ENCODE assay signal across 8 cellular contexts in genomic region chr2:63847571-63847970, GRCh38. TPM values are rescaled to one million over a fixed set of nuclear protein-coding genes. Genes with fewer than 3 reads are reported as not detected.
DNase-seq lines count a peak whose midpoint lies in the region; ATAC-seq, FAIRE-seq and TF ChIP-seq lines count a peak whose summit lies in the region.
"Not testable (repeated sequence)": the region's sequence is repeated elsewhere in the genome, so short reads cannot be mapped to it uniquely, and the experiment has no call there.

No MANE protein-coding gene starts in this region.

- not testable (repeated sequence) for DNase-seq in CD8-positive, alpha-beta T cell; HFFc6; T-helper 17 cell; astrocyte (ENCODE audit: low read depth); glutamatergic neuron; HepG2 (ENCODE audit: low spot score); neural crest cell (ENCODE audit: low read depth, low spot score); type B pancreatic cell (ENCODE audit: extremely low spot score, unreplicated experiment)

- WGBS in HepG2 (ENCODE audit: low lambda C conversion rate): 99% methylated on average over 4 of the region's 4 CpGs

- peak overlapping the region; percentile 64 for H3K27ac Mint-ChIP-seq in CD8-positive, alpha-beta T cell
- H3K27ac Mint-ChIP-seq in HFFc6 (peak overlapping the region; percentile 19; the same call in 1 of the 2 replicates), T-helper 17 cell (peak overlapping the region; percentile 53), astrocyte (ENCODE audit: unreplicated experiment) (peak overlapping the region; percentile 86), type B pancreatic cell (peak overlapping the region; percentile 85)
- not testable (repeated sequence) for H3K27ac Mint-ChIP-seq in glutamatergic neuron (ENCODE audit: unreplicated experiment); neural crest cell (ENCODE audit: unreplicated experiment)

- TF ChIP-seq EP300 in HepG2 (IDR thresholded peaks at IDR 0.05; ENCODE audit: low read depth in 2 of 2, low read length in 2 of 2); HepG2 (CRISPR knock-in tag; IDR thresholded peaks at IDR 0.05; ENCODE audit: borderline replicate concordance): not testable (repeated sequence)

- peaks cover 60% of the 10 kb centered on the region for H3K4me1 ChIP-seq in CD8-positive, alpha-beta T cell (ENCODE audit: insufficient read depth, low read length)
- H3K4me1 ChIP-seq in astrocyte (ENCODE audit: insufficient read depth, low read length) (peaks cover 20% of the 10 kb centered on the region), HepG2 (ENCODE audit: insufficient read depth, low read length) (peaks cover 76% of the 10 kb centered on the region)

- not testable (repeated sequence) for TF ChIP-seq RAD21 in HepG2 (CRISPR knock-in tag; IDR thresholded peaks at IDR 0.05)

- peaks cover 10% of the 10 kb centered on the region for H3K36me3 Mint-ChIP-seq in CD8-positive, alpha-beta T cell
- H3K36me3 Mint-ChIP-seq in HFFc6 (ENCODE audit: low read depth) (peaks cover 47% of the 10 kb centered on the region), type B pancreatic cell (peaks cover 13% of the 10 kb centered on the region)
- not testable (repeated sequence) for H3K36me3 Mint-ChIP-seq in T-helper 17 cell (ENCODE audit: low read depth); astrocyte (ENCODE audit: low read depth, unreplicated experiment); glutamatergic neuron (ENCODE audit: unreplicated experiment); neural crest cell (ENCODE audit: low read depth)

- H3K79me2 ChIP-seq in astrocyte (ENCODE audit: insufficient read depth, low read length): peaks cover 99% of the 10 kb centered on the region
- peaks cover 100% of the 10 kb centered on the region for H3K79me2 ChIP-seq in HepG2 (ENCODE audit: insufficient read depth, low read length)

- H4K20me1 ChIP-seq in astrocyte (ENCODE audit: insufficient read depth, low read length) (peaks cover 64% of the 10 kb centered on the region), HepG2 (ENCODE audit: insufficient read depth, low read length) (peaks cover 70% of the 10 kb centered on the region)

- POLR2A ChIA-PET in CD8-positive, alpha-beta T cell (lab: Charles Lee); HepG2 (lab: Yijun Ruan, JAX): not testable (repeated sequence)

- not testable (repeated sequence) for ATAC-seq in CD8-positive, alpha-beta T cell; T-helper 17 cell; HepG2

- H3K27ac ChIP-seq in CD8-positive, alpha-beta T cell (ENCODE audit: low read depth, low read length); astrocyte (ENCODE audit: low read depth, low read length); HepG2 (ENCODE audit: extremely low read length, insufficient read depth, low read length): not testable (repeated sequence)

- H3K9me3 ChIP-seq in CD8-positive, alpha-beta T cell (ENCODE audit: low read length); T-helper 17 cell (ENCODE audit: control insufficient read depth, low read length, poor library complexity, severe bottlenecking); astrocyte (ENCODE audit: insufficient read depth, low read depth, low read length); HepG2 (ENCODE audit: low read length): not testable (repeated sequence)

- BruUV-seq in HepG2 (replicated peaks; lab: Mats Ljungman, UMichigan): not testable (repeated sequence)

- H3K4me1 Mint-ChIP-seq in CD8-positive, alpha-beta T cell (ENCODE audit: low read depth): peaks cover 91% of the 10 kb centered on the region
- H3K4me1 Mint-ChIP-seq in HFFc6 (ENCODE audit: low read depth) (peaks cover 93% of the 10 kb centered on the region), T-helper 17 cell (peaks cover 54% of the 10 kb centered on the region), astrocyte (ENCODE audit: low read depth, unreplicated experiment) (peaks cover 54% of the 10 kb centered on the region), glutamatergic neuron (ENCODE audit: low read depth, unreplicated experiment) (peaks cover 40% of the 10 kb centered on the region), neural crest cell (peaks cover 32% of the 10 kb centered on the region), type B pancreatic cell (ENCODE audit: unreplicated experiment) (peaks cover 59% of the 10 kb centered on the region)

- in situ Hi-C loops in HepG2 (cut with HindIII; ENCODE audit: extremely low pct_ligation_motif_present, low pct_unique_long_range_greater_than_20kb): not testable (repeated sequence)

- CTCF ChIA-PET in CD8-positive, alpha-beta T cell (lab: Charles Lee); HepG2 (lab: Yijun Ruan, JAX; ENCODE audit: low intra/inter-chr PET ratio, low total read pairs): not testable (repeated sequence)

- H3K9ac ChIP-seq in astrocyte (ENCODE audit: low read length); HepG2 (ENCODE audit: insufficient read depth, low read depth, low read length): not testable (repeated sequence)

- not testable (repeated sequence) for H3K36me3 ChIP-seq in CD8-positive, alpha-beta T cell (ENCODE audit: insufficient read depth, low read length); astrocyte (ENCODE audit: insufficient read depth, low read length); HepG2 (replicated peaks in 1 of 2; ENCODE audit: control insufficient read depth in 1 of 2, insufficient read depth in 2 of 2, low read length in 2 of 2)

- intact Hi-C loops in CD8-positive, alpha-beta T cell (cut with DNase I, micrococcal nuclease): loop anchor here (1.0 to 10.0 kb wide), 7 partner anchors 8 to 1653 kb away; partner anchors contain the start of genes AFTPH (in 1 of the 2), B3GNT2 (in 1 of the 2), CEP68 (in 1 of the 2) and EHBP1 (in 1 of the 2)
- intact Hi-C loops in HepG2 (cut with micrococcal nuclease; ENCODE audit: unreplicated experiment): not testable (repeated sequence)

- TF ChIP-seq CTCF in CD8-positive, alpha-beta T cell (IDR thresholded peaks at IDR 0.05); HFFc6 (IDR thresholded peaks at IDR 0.05); astrocyte (IDR thresholded peaks at IDR 0.05; ENCODE audit: insufficient read depth, low read depth, low read length); glutamatergic neuron (IDR thresholded peaks at IDR 0.05; ENCODE audit: partially characterized antibody, unreplicated experiment); HepG2 (CRISPR knock-in tag; IDR thresholded peaks at IDR 0.05); neural crest cell (conservative IDR thresholded peaks at IDR 0.05); type B pancreatic cell (conservative IDR thresholded peaks at IDR 0.05): not testable (repeated sequence)

- H3K4me2 ChIP-seq in astrocyte (ENCODE audit: low read length); HepG2 (ENCODE audit: low read depth, low read length): not testable (repeated sequence)

- not testable (repeated sequence) for H3K9me3 Mint-ChIP-seq in CD8-positive, alpha-beta T cell; HFFc6; astrocyte (ENCODE audit: unreplicated experiment); glutamatergic neuron (ENCODE audit: unreplicated experiment); neural crest cell; type B pancreatic cell

- TF ChIP-seq POLR2A in HepG2 (IDR thresholded peaks at IDR 0.05; ENCODE audit: insufficient read depth in 1 of 2, low read depth in 2 of 2, low read length in 2 of 2): not testable (repeated sequence)

- not testable (repeated sequence) for H3K27me3 ChIP-seq in CD8-positive, alpha-beta T cell (ENCODE audit: insufficient read depth, low read length); astrocyte (ENCODE audit: insufficient read depth, low read length); HepG2 (ENCODE audit: control insufficient read depth in 1 of 2, insufficient read depth in 2 of 2, low read length in 2 of 2)

- FAIRE-seq in astrocyte (lab: Jason Lieb, UNC); HepG2 (lab: Jason Lieb, UNC): not testable (repeated sequence)

- not testable (repeated sequence) for H2AFZ ChIP-seq in astrocyte (ENCODE audit: low read depth, low read length); HepG2 (ENCODE audit: low read length)

- H3K4me3 Mint-ChIP-seq in CD8-positive, alpha-beta T cell; HFFc6; T-helper 17 cell: not testable (repeated sequence)
- H3K4me3 Mint-ChIP-seq in astrocyte (ENCODE audit: unreplicated experiment) (peak overlapping the region; percentile 66), glutamatergic neuron (ENCODE audit: unreplicated experiment) (peak overlapping the region; percentile 32), neural crest cell (peak overlapping the region; percentile 33), type B pancreatic cell (peak overlapping the region; percentile 63)

- H3K4me3 ChIP-seq in CD8-positive, alpha-beta T cell (ENCODE audit: low read depth, low read length); astrocyte (ENCODE audit: insufficient read depth, low read depth, low read length); HepG2 (replicated peaks in 1 of 3; ENCODE audit: insufficient read depth in 1 of 3, low read depth in 2 of 3, low read length in 3 of 3): not testable (repeated sequence)

- H3K27me3 Mint-ChIP-seq in CD8-positive, alpha-beta T cell (ENCODE audit: low read depth); HFFc6 (ENCODE audit: insufficient read depth); T-helper 17 cell; astrocyte (ENCODE audit: low read depth, unreplicated experiment); glutamatergic neuron (ENCODE audit: unreplicated experiment); neural crest cell (ENCODE audit: low read depth); type B pancreatic cell: not testable (repeated sequence)

RNA-seq across cellular contexts. Expression of gene UGP2, which starts 5.9 kb away (rescaled TPM):
- total RNA-seq in CD8-positive, alpha-beta T cell: 10 to 100 TPM; 43.9 to 48.2 TPM
- 100 to 1,000 TPM; 150 to 199 (median 172) TPM for total RNA-seq in HFFc6 (2021; fragmentation: NEBNext Ultra II Directional; extraction: Animal tissue kit (Norgen Biotek cat#: 25700))
- total RNA-seq in T-helper 17 cell (10 to 100 TPM; 68.7 to 82.7 TPM), astrocyte (314 and 322 TPM in 2 replicates), glutamatergic neuron (ENCODE audit: unreplicated experiment) (68.6 TPM), HepG2 (2016; rRNA removed; fragmentation: Illumina TruSeq; extraction: Trizol) (134 and 210 TPM in 2 replicates), neural crest cell (43.1 and 56.9 TPM in 2 replicates), type B pancreatic cell (ENCODE audit: low replicate concordance) (76.6 and 113 TPM in 2 replicates)
- total RNA-seq in HepG2 (2016; cell fraction: cytosol; rRNA removed; fragmentation: Illumina TruSeq; extraction: Trizol; ENCODE audit: low read depth): 83.7 and 93.6 TPM in 2 replicates
- 123 and 218 TPM in 2 replicates for total RNA-seq in HepG2 (2016; cell fraction: insoluble cytoplasmic fraction; rRNA removed; fragmentation: Illumina TruSeq; extraction: Trizol)
- 85.1 and 86.4 TPM in 2 replicates for total RNA-seq in HepG2 (2016; cell fraction: membrane; rRNA removed; fragmentation: Illumina TruSeq; extraction: Trizol)
- 79.9 and 81.8 TPM in 2 replicates for total RNA-seq in HepG2 (2016; cell fraction: nucleus; rRNA removed; fragmentation: Illumina TruSeq; extraction: Trizol)
- 80.1 and 96.0 TPM in 2 replicates for polyA plus RNA-seq in HepG2 (2011; rRNA removed)
- 34.2 and 64.5 TPM in 2 replicates for polyA plus RNA-seq in HepG2 (2011; cell fraction: cytosol; rRNA removed)
- 28.2 and 36.8 TPM in 2 replicates for polyA plus RNA-seq in HepG2 (2011; cell fraction: nucleus; rRNA removed)
- polyA plus RNA-seq in HepG2 (2012): 164 and 194 TPM in 2 replicates
- 27.9 and 31.2 TPM in 2 replicates for polyA plus RNA-seq in HepG2 (2016; cell fraction: cytosol; fragmentation: Illumina TruSeq; extraction: Trizol; ENCODE audit: low read depth)
- polyA plus RNA-seq in HepG2 (2016; cell fraction: insoluble cytoplasmic fraction; fragmentation: Illumina TruSeq; extraction: Trizol; ENCODE audit: low read depth): 183 and 197 TPM in 2 replicates
- 56.9 and 57.3 TPM in 2 replicates for polyA plus RNA-seq in HepG2 (2016; cell fraction: membrane; fragmentation: Illumina TruSeq; extraction: Trizol; ENCODE audit: low read depth)
- polyA plus RNA-seq in HepG2 (2016; cell fraction: nucleus; fragmentation: Illumina TruSeq; extraction: Trizol; ENCODE audit: insufficient read depth, low read depth): 78.5 and 87.8 TPM in 2 replicates
- polyA minus RNA-seq in HepG2 (2011; rRNA and poly(A)+ RNA removed; ENCODE audit: low replicate concordance): 11.5 and 14.4 TPM in 2 replicates
- 103 and 130 TPM in 2 replicates for polyA minus RNA-seq in HepG2 (2011; cell fraction: cytosol; rRNA and poly(A)+ RNA removed)
- 119 and 170 TPM in 2 replicates for polyA minus RNA-seq in HepG2 (2011; cell fraction: nucleus; rRNA and poly(A)+ RNA removed)
